In genomic region chr2:108297436-108298141, GRCh38 we compare ENCODE assay signal across 1 cellular context.
TF ChIP-seq lines count a peak whose summit lies in the region.

No MANE protein-coding gene starts in this region.

TF ChIP-seq in HCT116, 20 proteins besides CTCF, POLR2A, EP300 and RAD21 (continued from another document):
- TF ChIP-seq EZH2phosphoT487 (IDR thresholded peaks at IDR 0.05; ENCODE audit: borderline replicate concordance) (no peak), MAX (IDR thresholded peaks at IDR 0.05) (no peak), JUND (IDR thresholded peaks at IDR 0.05) (no peak), ZFX (IDR thresholded peaks at IDR 0.05) (no peak), EGR1 (IDR thresholded peaks at IDR 0.05; ENCODE audit: low read depth) (no peak), SIN3A (IDR thresholded peaks at IDR 0.05; ENCODE audit: low read depth) (no peak), ELF1 (IDR thresholded peaks at IDR 0.05; ENCODE audit: borderline replicate concordance, low read depth) (no peak), SRF (IDR thresholded peaks at IDR 0.05; ENCODE audit: low read depth) (no peak), FOSL1 (IDR thresholded peaks at IDR 0.05; ENCODE audit: low read depth) (no peak), TCF7L2 (IDR thresholded peaks at IDR 0.05; ENCODE audit: borderline replicate concordance, extremely low read depth, insufficient read depth, insufficient read length) (no peak), CEBPB (IDR thresholded peaks at IDR 0.05; ENCODE audit: low read depth) (no peak), YY1 (IDR thresholded peaks at IDR 0.05; ENCODE audit: extremely low read depth, insufficient replicate concordance, low read depth, low read length) (no peak), CBX3 (IDR thresholded peaks at IDR 0.05; ENCODE audit: low read depth) (no peak)
- TF ChIP-seq, protein P1, sequence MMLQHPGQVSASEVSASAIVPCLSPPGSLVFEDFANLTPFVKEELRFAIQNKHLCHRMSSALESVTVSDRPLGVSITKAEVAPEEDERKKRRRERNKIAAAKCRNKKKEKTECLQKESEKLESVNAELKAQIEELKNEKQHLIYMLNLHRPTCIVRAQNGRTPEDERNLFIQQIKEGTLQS (IDR thresholded peaks at IDR 0.05) = no peak
TF ChIP-seq in HCT116: peak in this region for 0.
